Comparison of ENCODE assay signal across 25 cellular contexts in genomic region chr18:77001979-77002378, GRCh38.
A peak's percentile ranks its signal among the peaks of the same experiment; 100 is the strongest.
DNase-seq lines count a peak whose midpoint lies in the region; ATAC-seq and TF ChIP-seq lines count a peak whose summit lies in the region.
"Had no signal": no experiment of that assay in that cellular context is flagged by ENCODE, and none has a peak within 500 bp of the region (broad histone marks: within the 10 kb centered on the region; RNA-seq: fewer than 3 reads in every experiment).

No MANE protein-coding gene starts in this region.

- peak overlapping the region in 23 of 59 donors; percentile 4 to 84 (median 43) for H3K4me3 ChIP-seq in dorsolateral prefrontal cortex
- H3K4me3 ChIP-seq: MG63, stomach, transverse colon had no signal

- peaks cover 31% of the 10 kb centered on the region for H3K4me1 Mint-ChIP-seq in activated CD4-positive, alpha-beta T cell treated with anti-CD3 and anti-CD28 coated beads, Interleukin-2, amount 10 ng/mL, durations not matched to agents 24 days and 14 days

- H3K27ac Mint-ChIP-seq in activated CD4-positive, alpha-beta T cell treated with anti-CD3 and anti-CD28 coated beads, Interleukin-2, amount 10 ng/mL, durations not matched to agents 24 days and 14 days: peak overlapping the region; percentile 12
- H3K27ac Mint-ChIP-seq: activated CD8-positive, alpha-beta memory T cell treated with anti-CD3 and anti-CD28 coated beads, Interleukin-2, amount 10 ng/mL, durations not matched to agents 7 days and 5 days; activated naive CD4-positive, alpha-beta T cell treated with anti-CD3 and anti-CD28 coated beads, Interleukin-2, amount 10 ng/mL, durations not matched to agents 7 days and 5 days; mesothelial cell of epicardium had no signal

- peaks cover 8% of the 10 kb centered on the region for H3K36me3 Mint-ChIP-seq in activated CD4-positive, alpha-beta T cell treated with anti-CD3 and anti-CD28 coated beads, Interleukin-2, amount 10 ng/mL, durations not matched to agents 24 days and 14 days (ENCODE audit: low read depth)
- H3K36me3 Mint-ChIP-seq: activated CD8-positive, alpha-beta memory T cell treated with anti-CD3 and anti-CD28 coated beads, Interleukin-2, amount 10 ng/mL, durations not matched to agents 7 days and 5 days; brain; mesothelial cell of epicardium had no signal

- H3K4me3 Mint-ChIP-seq in activated CD4-positive, alpha-beta T cell treated with anti-CD3 and anti-CD28 coated beads, Interleukin-2, amount 10 ng/mL, durations not matched to agents 24 days and 14 days: no peak overlapping the region
- H3K4me3 Mint-ChIP-seq: activated CD8-positive, alpha-beta memory T cell treated with anti-CD3 and anti-CD28 coated beads, Interleukin-2, amount 10 ng/mL, durations not matched to agents 7 days and 5 days; activated naive CD4-positive, alpha-beta T cell treated with anti-CD3 and anti-CD28 coated beads, Interleukin-2, amount 10 ng/mL, durations not matched to agents 7 days and 5 days; activated T-cell treated with anti-CD3 and anti-CD28 coated beads, Interleukin-2, amount 50 U/mL, for 72 hours; brain; mesothelial cell of epicardium; naive thymus-derived CD4-positive, alpha-beta T cell had no signal

- ATAC-seq in GM21367 (IDR thresholded peaks at IDR 0.05; ENCODE audit: unreplicated experiment) (no peak), HG03108 (IDR thresholded peaks at IDR 0.05; ENCODE audit: unreplicated experiment) (no peak)
- ATAC-seq: activated CD8-positive, alpha-beta memory T cell treated with anti-CD3 and anti-CD28 coated beads, Interleukin-2, amount 10 ng/mL, durations not matched to agents 7 days and 5 days; activated T-cell treated with anti-CD3 and anti-CD28 coated beads, Interleukin-2, amount 50 U/mL, for 72 hours; naive thymus-derived CD4-positive, alpha-beta T cell; PC-3; Right ventricle myocardium inferior had no signal

- no peaks in the 10 kb centered on the region for H3K27me3 Mint-ChIP-seq in activated CD4-positive, alpha-beta T cell treated with anti-CD3 and anti-CD28 coated beads, Interleukin-2, amount 10 ng/mL, durations not matched to agents 24 days and 14 days
- H3K27me3 Mint-ChIP-seq: activated CD8-positive, alpha-beta memory T cell treated with anti-CD3 and anti-CD28 coated beads, Interleukin-2, amount 10 ng/mL, durations not matched to agents 7 days and 5 days; brain; naive thymus-derived CD4-positive, alpha-beta T cell had no signal

- no peak for DNase-seq in activated CD4-positive, alpha-beta T cell treated with anti-CD3 and anti-CD28 coated beads, Interleukin-2, amount 10 ng/mL, durations not matched to agents 24 days and 14 days
- DNase-seq in activated CD4-positive, alpha-beta T cell treated with anti-CD3 and anti-CD28 coated beads, Interleukin-2, amount 50 U/mL, for 1 hour: no peak
- DNase-seq in NCI-H146 treated with DMSO at 0.1 percent for 48 hours (lab: John Stamatoyannopoulos, UW; ENCODE audit: unreplicated experiment) (peak; percentile 91), dorsolateral prefrontal cortex (peak in 3 of 10 donors; percentile 8 to 27 (median 25))
- DNase-seq in stimulated activated CD4-positive, alpha-beta T cell treated with anti-CD3 and anti-CD28 coated beads, Interleukin-4, amount 100 ng/mL, for 1 hour: no peak
- DNase-seq: ACHN; activated CD4-positive, alpha-beta T cell treated with anti-CD3 and anti-CD28 coated beads for 4 hours; activated CD8-positive, alpha-beta memory T cell treated with anti-CD3 and anti-CD28 coated beads, Interleukin-2, amount 10 ng/mL, durations not matched to agents 7 days and 5 days; activated naive CD4-positive, alpha-beta T cell treated with anti-CD3 and anti-CD28 coated beads, Interleukin-2, amount 10 ng/mL, durations not matched to agents 7 days and 5 days; activated T-cell treated with anti-CD3 and anti-CD28 coated beads, Interleukin-2, amount 50 U/mL, for 72 hours; DMS79; MG63; naive thymus-derived CD4-positive, alpha-beta T cell; NCI-H1417 treated with DMSO at 0.1 percent for 48 hours; occipital lobe; PC-3; stomach; transverse colon had no signal

- intact Hi-C loops in activated CD4-positive, alpha-beta T cell treated with anti-CD3 and anti-CD28 coated beads, Interleukin-2, amount 10 ng/mL, durations not matched to agents 24 days and 14 days (cut with micrococcal nuclease): loop anchor here (5.0 kb wide), 1 partner anchor 130 kb away; the partner anchor contains the start of gene MBP
- intact Hi-C loops in dorsolateral prefrontal cortex (cut with DNase I): loop anchor here (1.0 to 5.0 kb wide), 3 partner anchors 12 to 650 kb away; no protein-coding TSS in a partner anchor

- no peaks in the 10 kb centered on the region for H3K27me3 ChIP-seq in dorsolateral prefrontal cortex
- H3K27me3 ChIP-seq: MG63, stomach, transverse colon had no signal

- no peak for TF ChIP-seq CTCF in dorsolateral prefrontal cortex (IDR thresholded peaks at IDR 0.05 in 54 of 56, conservative IDR thresholded peaks at IDR 0.05 in 2 of 56; ENCODE audit: low read depth in 1 of 56, partially characterized antibody in 56 of 56)

- no peaks in the 10 kb centered on the region for H3K9me3 Mint-ChIP-seq in activated CD4-positive, alpha-beta T cell treated with anti-CD3 and anti-CD28 coated beads, Interleukin-2, amount 10 ng/mL, durations not matched to agents 24 days and 14 days
- H3K9me3 Mint-ChIP-seq: activated naive CD4-positive, alpha-beta T cell treated with anti-CD3 and anti-CD28 coated beads, Interleukin-2, amount 10 ng/mL, durations not matched to agents 7 days and 5 days; activated T-cell treated with anti-CD3 and anti-CD28 coated beads, Interleukin-2, amount 50 U/mL, for 72 hours; mesothelial cell of epicardium; naive thymus-derived CD4-positive, alpha-beta T cell had no signal

- peak overlapping the region in 52 of 59 donors; percentile 1 to 99 (median 69) for H3K27ac ChIP-seq in dorsolateral prefrontal cortex
- H3K27ac ChIP-seq in temporal lobe (ENCODE audit: low read depth, low read length): peak overlapping the region; percentile 19
- H3K27ac ChIP-seq: stomach, transverse colon, VCaP had no signal
